1 cellular context compared by ENCODE assay signal in the genomic region with DNA sequence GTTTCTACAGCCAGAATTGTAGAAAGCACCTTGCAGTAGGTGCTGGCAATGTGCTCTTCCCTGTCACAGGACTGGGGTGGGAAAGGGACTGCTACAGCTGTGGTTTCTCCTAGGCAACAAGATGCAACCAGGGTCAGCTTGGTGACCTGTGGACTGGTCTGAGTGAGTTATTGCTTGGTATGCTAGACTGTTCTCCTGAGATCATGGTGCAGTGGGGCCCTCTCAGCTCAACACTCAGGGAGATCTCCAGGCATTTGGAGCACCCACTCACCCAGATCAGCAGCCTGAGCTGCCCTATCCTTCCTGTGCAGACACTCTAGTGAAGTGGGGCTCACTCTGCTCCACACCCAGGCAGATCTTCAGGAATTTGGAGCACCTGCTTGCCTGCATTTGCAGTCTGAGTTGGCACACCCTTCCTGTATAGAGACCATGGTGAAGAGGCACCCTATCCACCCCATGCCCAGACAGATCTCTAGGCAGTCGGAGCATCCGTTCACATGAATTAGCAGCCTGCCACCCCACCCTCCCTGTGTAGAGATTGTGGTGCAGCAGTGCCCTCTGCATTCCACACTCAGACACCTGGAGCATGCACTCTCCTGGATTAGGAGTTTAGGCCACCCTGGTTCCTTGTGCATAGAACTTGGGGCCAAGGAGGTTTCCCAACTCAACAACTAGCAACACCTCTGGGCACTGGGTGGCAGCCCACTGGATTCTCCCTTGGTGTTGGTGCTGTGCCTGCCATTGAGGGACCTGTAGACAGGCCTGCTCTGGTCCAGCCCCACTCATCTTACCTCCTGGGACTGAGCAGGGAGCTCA.
TF ChIP-seq lines count a peak whose summit lies in the region.

No MANE protein-coding gene starts in this region.

TF ChIP-seq in IMR-90, 13 proteins besides CTCF, POLR2A, EP300 and RAD21:
- TF ChIP-seq MXI1 (IDR thresholded peaks at IDR 0.05; ENCODE audit: borderline replicate concordance, low read depth, low read length), result no peak
- TF ChIP-seq CEBPB (IDR thresholded peaks at IDR 0.05; ENCODE audit: low read depth, low read length), result no peak
- TF ChIP-seq RCOR1 (IDR thresholded peaks at IDR 0.05; ENCODE audit: insufficient replicate concordance, low read length), result no peak
- no peak for TF ChIP-seq NFE2L2 (IDR thresholded peaks at IDR 0.05; ENCODE audit: low read depth, low read length)
- TF ChIP-seq MAZ (IDR thresholded peaks at IDR 0.05; ENCODE audit: borderline replicate concordance, low read depth, low read length), result no peak
- TF ChIP-seq, protein P1, sequence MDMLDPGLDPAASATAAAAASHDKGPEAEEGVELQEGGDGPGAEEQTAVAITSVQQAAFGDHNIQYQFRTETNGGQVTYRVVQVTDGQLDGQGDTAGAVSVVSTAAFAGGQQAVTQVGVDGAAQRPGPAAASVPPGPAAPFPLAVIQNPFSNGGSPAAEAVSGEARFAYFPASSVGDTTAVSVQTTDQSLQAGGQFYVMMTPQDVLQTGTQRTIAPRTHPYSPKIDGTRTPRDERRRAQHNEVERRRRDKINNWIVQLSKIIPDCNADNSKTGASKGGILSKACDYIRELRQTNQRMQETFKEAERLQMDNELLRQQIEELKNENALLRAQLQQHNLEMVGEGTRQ (IDR thresholded peaks at IDR 0.05; ENCODE audit: low read depth, low read length), result no peak
- TF ChIP-seq CHD1 (IDR thresholded peaks at IDR 0.05; ENCODE audit: low read depth, low read length), result no peak
- no peak for TF ChIP-seq MAFK (IDR thresholded peaks at IDR 0.05; ENCODE audit: low read depth, low read length)
- TF ChIP-seq SMC3 (IDR thresholded peaks at IDR 0.05; ENCODE audit: low read depth, low read length), result no peak
- TF ChIP-seq, protein P2, sequence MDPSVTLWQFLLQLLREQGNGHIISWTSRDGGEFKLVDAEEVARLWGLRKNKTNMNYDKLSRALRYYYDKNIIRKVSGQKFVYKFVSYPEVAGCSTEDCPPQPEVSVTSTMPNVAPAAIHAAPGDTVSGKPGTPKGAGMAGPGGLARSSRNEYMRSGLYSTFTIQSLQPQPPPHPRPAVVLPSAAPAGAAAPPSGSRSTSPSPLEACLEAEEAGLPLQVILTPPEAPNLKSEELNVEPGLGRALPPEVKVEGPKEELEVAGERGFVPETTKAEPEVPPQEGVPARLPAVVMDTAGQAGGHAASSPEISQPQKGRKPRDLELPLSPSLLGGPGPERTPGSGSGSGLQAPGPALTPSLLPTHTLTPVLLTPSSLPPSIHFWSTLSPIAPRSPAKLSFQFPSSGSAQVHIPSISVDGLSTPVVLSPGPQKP (IDR thresholded peaks at IDR 0.05; ENCODE audit: borderline replicate concordance, low read depth, low read length), result no peak
- TF ChIP-seq BHLHE40 (IDR thresholded peaks at IDR 0.05; ENCODE audit: low read depth, low read length), result no peak
- TF ChIP-seq FOS (IDR thresholded peaks at IDR 0.05; ENCODE audit: low read depth, low read length), result no peak
- TF ChIP-seq RFX5 (IDR thresholded peaks at IDR 0.05; ENCODE audit: low read depth, low read length), result no peak
